8 cellular contexts compared by ENCODE assay signal in genomic region chr2:74919827-74920226, GRCh38. TPM values are rescaled to one million over a fixed set of nuclear protein-coding genes. Genes with fewer than 3 reads are reported as not detected.
DNase-seq lines count a peak whose midpoint lies in the region; ATAC-seq and TF ChIP-seq lines count a peak whose summit lies in the region.

No MANE protein-coding gene starts in this region.

- 2 to 8% (median 3%) methylated on average over 17 to 34 of the region's 34 CpGs for WGBS in ovary, 3 donors
- 4 to 9% methylated on average over 9 to 30 of the region's 34 CpGs for WGBS in thyroid gland, 2 donors

- intact Hi-C loops in Right ventricle myocardium inferior (cut with DNase I): loop anchor here (5.0 kb wide), 3 partner anchors 147 to 687 kb away; no protein-coding TSS in a partner anchor
- intact Hi-C loops in ovary (cut with DNase I): loop anchor here in 1 of 4 donors (10.0 kb wide), 1 partner anchor 495 kb away; no protein-coding TSS in a partner anchor
- intact Hi-C loops in thyroid gland (cut with DNase I): loop anchor here (5.0 kb wide), 1 partner anchor 487 kb away; no protein-coding TSS in a partner anchor

- TF ChIP-seq CTCF in GM10248 (IDR thresholded peaks at IDR 0.05; ENCODE audit: control extremely low read depth, extremely low read depth, low read depth, missing control alignments) (peak; percentile 91), ovary (IDR thresholded peaks at IDR 0.05) (peak; percentile 49 to 58 (median 57)), thyroid gland (IDR thresholded peaks at IDR 0.05) (peak; percentile 59 to 93 (median 76))

- H3K4me3 ChIP-seq in ovary (no peak overlapping the region), thyroid gland (replicated peaks in 1 of 3) (peak overlapping the region in 1 of 3 donors; percentile 23)

- H3K27me3 ChIP-seq in ovary: no peaks in the 10 kb centered on the region
- H3K27me3 ChIP-seq in thyroid gland: no peaks in the 10 kb centered on the region

- ATAC-seq in Right ventricle myocardium inferior (no peak), GM18870 (IDR thresholded peaks at IDR 0.05; ENCODE audit: unreplicated experiment) (no peak)

- H3K4me1 ChIP-seq in ovary (ENCODE audit: insufficient read depth) (no peaks in the 10 kb centered on the region), thyroid gland (peaks cover 0 to 8% of the 10 kb centered on the region in 2 donors)

- H3K27ac ChIP-seq in ovary (no peak overlapping the region), thyroid gland (no peak overlapping the region)

- TF ChIP-seq EP300 in ovary (IDR thresholded peaks at IDR 0.05): no peak

- DNase-seq in GM10248 (ENCODE audit: extremely low spot score): peak; percentile 84
- peak; percentile 63 for DNase-seq in HuH-7 (ENCODE audit: low spot score)
- DNase-seq in SHP77 (lab: John Stamatoyannopoulos, UW): peak; percentile 53 to 58
- peak; percentile 74 for DNase-seq in activated naive CD4-positive, alpha-beta T cell treated with anti-CD3 and anti-CD28 coated beads, Interleukin-2, amount 50 U/mL, for 16 hours
- DNase-seq in Right ventricle myocardium inferior (ENCODE audit: missing footprints): peak; percentile 91
- DNase-seq in ovary: peak; percentile 24 to 72 (median 64)
- DNase-seq in thyroid gland: peak; percentile 50 to 69

- POLR2A ChIA-PET in GM10248 (lab: Yijun Ruan, JAX): no interaction called here

- no peaks in the 10 kb centered on the region for H3K9me3 ChIP-seq in ovary
- no peaks in the 10 kb centered on the region for H3K9me3 ChIP-seq in thyroid gland

- TF ChIP-seq POLR2A in ovary (IDR thresholded peaks at IDR 0.05) (no peak), thyroid gland (IDR thresholded peaks at IDR 0.05) (no peak)

- no peaks in the 10 kb centered on the region for H3K36me3 ChIP-seq in ovary
- no peaks in the 10 kb centered on the region for H3K36me3 ChIP-seq in thyroid gland

- CTCF ChIA-PET in GM10248 (lab: Yijun Ruan, JAX): interaction anchor here (0.7 to 5.1 kb wide), 30 partner anchors 10 to 708 kb away, joined by 3 to 46 read pairs (median 5); partner anchors contain the start of gene TACR1

RNA-seq across cellular contexts. Expression of gene POLE4, which starts 38.6 kb away (rescaled TPM):
- total RNA-seq in Right ventricle myocardium inferior (51.7 TPM), ovary (10 to 100 TPM; 30.3 to 77.1 (median 47.1) TPM), thyroid gland (10 to 100 TPM; 18.1 to 37.6 (median 26.6) TPM)
- 10 to 100 TPM; 47.5 to 68.5 TPM for polyA plus RNA-seq in ovary
